In the genomic region with DNA sequence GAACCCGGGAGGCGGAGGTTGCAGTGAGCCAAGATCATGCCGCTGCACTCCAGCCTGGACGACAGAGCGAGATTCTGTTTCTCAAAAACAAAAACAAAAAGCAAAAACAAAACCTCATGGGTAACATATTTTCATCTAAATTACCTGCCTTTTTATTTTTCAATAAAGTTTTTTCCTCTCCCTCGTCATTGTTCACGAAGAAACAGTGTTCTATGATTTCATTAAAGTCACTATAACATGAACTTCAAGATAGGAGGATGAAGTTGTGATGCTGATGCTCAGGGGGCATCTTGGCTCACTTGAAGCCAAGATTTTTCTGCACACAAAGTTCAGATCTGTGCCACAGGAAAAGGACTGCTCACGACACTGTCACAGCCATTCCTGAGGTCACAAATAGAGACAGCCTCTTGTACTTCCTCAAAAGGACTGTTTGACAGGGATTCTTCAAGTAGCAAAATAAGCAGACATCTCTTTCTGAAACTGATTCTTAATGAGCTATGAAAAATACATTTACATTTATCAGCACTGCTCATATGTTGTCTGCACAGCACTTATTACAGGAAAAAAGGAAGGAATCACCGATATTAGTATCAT, we compare ENCODE assay signal across 22 cellular contexts. TPM values are rescaled to one million over a fixed set of nuclear protein-coding genes. Genes with fewer than 3 reads are reported as not detected.
A peak's percentile ranks its signal among the peaks of the same experiment; 100 is the strongest.
DNase-seq lines count a peak whose midpoint lies in the region; ATAC-seq, FAIRE-seq and TF ChIP-seq lines count a peak whose summit lies in the region.
"Had no signal": no experiment of that assay in that cellular context is flagged by ENCODE, and none has a peak within 500 bp of the region (broad histone marks: within the 10 kb centered on the region; RNA-seq: fewer than 3 reads in every experiment).

No MANE protein-coding gene starts in this region.

- H3K36me3 ChIP-seq in adrenal gland (replicated peaks in 1 of 2) = peaks cover 0 to 22% of the 10 kb centered on the region in 2 donors
- H3K36me3 ChIP-seq: HAP-1, ovary had no signal

- TF ChIP-seq POLR2A in GM12891 (IDR thresholded peaks at IDR 0.05; ENCODE audit: low read depth, low read length) (no peak), adrenal gland (IDR thresholded peaks at IDR 0.05) (no peak)

- H3K4me1 ChIP-seq in adrenal gland (replicated peaks in 1 of 2) = peaks cover 23 to 63% of the 10 kb centered on the region in 2 donors
- H3K4me1 ChIP-seq: HAP-1 had no signal

- no peak overlapping the region for H3K4me3 ChIP-seq in adrenal gland
- H3K4me3 ChIP-seq: HAP-1, ovary, sigmoid colon, transverse colon had no signal

- no peak for TF ChIP-seq CTCF in adrenal gland (IDR thresholded peaks at IDR 0.05)

- no peak for ATAC-seq in GM18909 (IDR thresholded peaks at IDR 0.05; ENCODE audit: poor library complexity, unreplicated experiment)
- ATAC-seq: stimulated activated effector memory CD8-positive, alpha-beta T cell treated with anti-CD3 and anti-CD28 coated beads, Interleukin-12 subunit alpha, Interleukin-12 subunit beta, amount 100 ng/mL, for 72 hours had no signal

- H3K27me3 ChIP-seq in adrenal gland = no peaks in the 10 kb centered on the region
- H3K27me3 ChIP-seq: ovary, sigmoid colon, transverse colon had no signal

- intact Hi-C loops in adrenal gland (cut with DNase I) = no loop called here

- no peaks in the 10 kb centered on the region for H3K9me3 ChIP-seq in adrenal gland (replicated peaks in 1 of 3)
- H3K9me3 ChIP-seq: HAP-1, ovary, sigmoid colon, transverse colon had no signal

- H3K27ac ChIP-seq in adrenal gland = peak overlapping the region in 3 of 5 donors; percentile 7 to 82 (median 71)
- H3K27ac ChIP-seq: ovary, sigmoid colon, transverse colon had no signal

- 70 to 77% (median 77%) methylated on average over 9 of the region's 9 CpGs for WGBS in adrenal gland, 4 donors

- peak; percentile 68 for FAIRE-seq in GM12891 (lab: Jason Lieb, UNC)

- DNase-seq in GM12891 (ENCODE audit: insufficient read length, low spot score) (no peak), MV-4-11 (lab: John Stamatoyannopoulos, UW) (peak; percentile 62), adrenal gland (peak in 1 of 7 donors; percentile 21), pons (ENCODE audit: low spot score) (peak; percentile 54), cerebellar cortex (ENCODE audit: low spot score) (no peak), DMS79 treated with DMSO at 0.1 percent for 48 hours (lab: John Stamatoyannopoulos, UW) (no peak)
- no peak for DNase-seq in activated CD4-positive, CD25-positive, alpha-beta regulatory T cell (lab: John Stamatoyannopoulos, UW)
- DNase-seq: activated CD4-positive, alpha-beta memory T cell treated with anti-CD3 and anti-CD28 coated beads for 36 hours; activated naive CD4-positive, alpha-beta T cell treated with Interleukin-2 at 50 U/mL for 16 hours; activated T-cell treated with anti-CD3 and anti-CD28 coated beads for 4 hours; aorta; cerebellar nuclear complex; effector CD4-positive, alpha-beta T cell; glutamatergic neuron; NCI-H187; NCI-H226; ovary; sigmoid colon; transverse colon had no signal

TF ChIP-seq in GM12891, 5 proteins besides CTCF, POLR2A, EP300 and RAD21:
- TF ChIP-seq SPI1 (IDR thresholded peaks at IDR 0.05; ENCODE audit: low read depth, low read length) = no peak
- no peak for TF ChIP-seq PAX5 (IDR thresholded peaks at IDR 0.05; ENCODE audit: insufficient read depth, low read length, severe bottlenecking)
- no peak for TF ChIP-seq TAF1 (IDR thresholded peaks at IDR 0.05; ENCODE audit: low read depth, low read length)
- TF ChIP-seq POLR2AphosphoS5 (IDR thresholded peaks at IDR 0.05; ENCODE audit: low read depth, low read length) = no peak
- no peak for TF ChIP-seq POU2F2 (IDR thresholded peaks at IDR 0.05; ENCODE audit: low read depth, low read length)

RNA-seq across cellular contexts. Expression of a gene that starts 16.1 kb away (rescaled TPM):
- polyA plus RNA-seq in GM12891 (2012; ENCODE audit: low read depth, missing spikeins) = 0.89 TPM
- total RNA-seq in adrenal gland = 10 to 100 TPM in 5 of 8 donors, 1 to 10 TPM in 3; 8.1 to 28.2 (median 12.5) TPM
- polyA plus RNA-seq in adrenal gland = 10 to 100 TPM in 2 of 3 donors, 1 to 10 TPM in 1; 8.5 to 36.5 (median 14.0) TPM

RNA-seq across cellular contexts. Expression of a gene that starts 32.6 kb away (rescaled TPM):
- polyA plus RNA-seq in GM12891 (2012; ENCODE audit: low read depth, missing spikeins) = 14.6 TPM
- total RNA-seq in adrenal gland = 10 to 100 TPM; 32.3 to 76.9 (median 43.7) TPM
- 10 to 100 TPM; 18.3 to 49.2 (median 34.1) TPM for polyA plus RNA-seq in adrenal gland

Comparison
In these comparisons a context has a peak if more than half of its experiments do, and no peak if none do; other contexts are left out.
1. DNase-seq: peak in MV-4-11 (single experiment) and pons (single experiment); none in GM12891 (single experiment), cerebellar cortex (single experiment), activated CD4-positive, CD25-positive, alpha-beta regulatory T cell (0 of 4) and DMS79 treated with DMSO at 0.1 percent for 48 hours (single experiment).